ENCODE assay signal across 1 cellular context in the genomic region with DNA sequence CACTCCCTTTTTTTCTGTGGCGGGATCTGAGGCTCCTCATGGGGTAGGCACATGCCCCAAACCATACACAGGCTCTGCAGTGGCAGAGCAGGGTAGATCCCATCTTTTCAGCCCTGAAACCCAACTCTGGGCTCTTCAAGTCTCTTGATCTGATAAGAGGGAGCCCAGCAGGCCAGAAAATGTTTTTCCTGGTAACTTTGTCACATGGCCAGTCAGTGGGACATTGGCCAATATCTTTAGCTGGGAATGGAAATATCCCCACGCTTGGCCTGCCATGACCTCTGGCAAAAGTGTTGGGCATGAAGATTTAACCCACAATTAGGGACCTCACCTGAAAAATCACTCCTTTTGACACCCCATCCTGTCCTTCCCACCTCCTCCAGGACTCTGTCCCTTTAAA.
TF ChIP-seq lines count a peak whose summit lies in the region.

No MANE protein-coding gene starts in this region.

TF ChIP-seq in K562, 482 proteins besides CTCF, POLR2A, EP300 and RAD21 (continued from another document):
- TF ChIP-seq RREB1 (CRISPR knock-in tag; IDR thresholded peaks at IDR 0.05): no peak
- no peak for TF ChIP-seq SETDB1 (IDR thresholded peaks at IDR 0.05; ENCODE audit: low read length)
- TF ChIP-seq NFXL1 (CRISPR knock-in tag; IDR thresholded peaks at IDR 0.05): no peak
- TF ChIP-seq RBM25 (IDR thresholded peaks at IDR 0.05; ENCODE audit: low read depth, low read length, severe bottlenecking): no peak
- no peak for TF ChIP-seq MTA1 (IDR thresholded peaks at IDR 0.05; ENCODE audit: borderline replicate concordance)
- TF ChIP-seq, protein P1, sequence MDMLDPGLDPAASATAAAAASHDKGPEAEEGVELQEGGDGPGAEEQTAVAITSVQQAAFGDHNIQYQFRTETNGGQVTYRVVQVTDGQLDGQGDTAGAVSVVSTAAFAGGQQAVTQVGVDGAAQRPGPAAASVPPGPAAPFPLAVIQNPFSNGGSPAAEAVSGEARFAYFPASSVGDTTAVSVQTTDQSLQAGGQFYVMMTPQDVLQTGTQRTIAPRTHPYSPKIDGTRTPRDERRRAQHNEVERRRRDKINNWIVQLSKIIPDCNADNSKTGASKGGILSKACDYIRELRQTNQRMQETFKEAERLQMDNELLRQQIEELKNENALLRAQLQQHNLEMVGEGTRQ (CRISPR knock-in tag; IDR thresholded peaks at IDR 0.05): peak; percentile 59
- TF ChIP-seq BMI1 (IDR thresholded peaks at IDR 0.05; ENCODE audit: low read length): no peak
- no peak for TF ChIP-seq NFATC3 (IDR thresholded peaks at IDR 0.05)
- no peak for TF ChIP-seq ZNF589 (CRISPR knock-in tag; IDR thresholded peaks at IDR 0.05; ENCODE audit: low read depth)
- no peak for TF ChIP-seq CEBPG (CRISPR knock-in tag; IDR thresholded peaks at IDR 0.05)
- peak; percentile 37 to 73; a peak in 2 of 4 replicates for TF ChIP-seq CEBPG (tag; conservative IDR thresholded peaks at IDR 0.05 in 1 of 2, IDR thresholded peaks at IDR 0.05 in 1 of 2)
- no peak for TF ChIP-seq NCOA4 (IDR thresholded peaks at IDR 0.05; ENCODE audit: partially characterized antibody)
- no peak for TF ChIP-seq ZFP91 (CRISPR knock-in tag; IDR thresholded peaks at IDR 0.05)
- no peak for TF ChIP-seq DMBX1 (CRISPR knock-in tag; IDR thresholded peaks at IDR 0.05; ENCODE audit: borderline replicate concordance)
- no peak for TF ChIP-seq XRCC5 (IDR thresholded peaks at IDR 0.05; ENCODE audit: low read depth, low read length)
- TF ChIP-seq, protein P2, sequence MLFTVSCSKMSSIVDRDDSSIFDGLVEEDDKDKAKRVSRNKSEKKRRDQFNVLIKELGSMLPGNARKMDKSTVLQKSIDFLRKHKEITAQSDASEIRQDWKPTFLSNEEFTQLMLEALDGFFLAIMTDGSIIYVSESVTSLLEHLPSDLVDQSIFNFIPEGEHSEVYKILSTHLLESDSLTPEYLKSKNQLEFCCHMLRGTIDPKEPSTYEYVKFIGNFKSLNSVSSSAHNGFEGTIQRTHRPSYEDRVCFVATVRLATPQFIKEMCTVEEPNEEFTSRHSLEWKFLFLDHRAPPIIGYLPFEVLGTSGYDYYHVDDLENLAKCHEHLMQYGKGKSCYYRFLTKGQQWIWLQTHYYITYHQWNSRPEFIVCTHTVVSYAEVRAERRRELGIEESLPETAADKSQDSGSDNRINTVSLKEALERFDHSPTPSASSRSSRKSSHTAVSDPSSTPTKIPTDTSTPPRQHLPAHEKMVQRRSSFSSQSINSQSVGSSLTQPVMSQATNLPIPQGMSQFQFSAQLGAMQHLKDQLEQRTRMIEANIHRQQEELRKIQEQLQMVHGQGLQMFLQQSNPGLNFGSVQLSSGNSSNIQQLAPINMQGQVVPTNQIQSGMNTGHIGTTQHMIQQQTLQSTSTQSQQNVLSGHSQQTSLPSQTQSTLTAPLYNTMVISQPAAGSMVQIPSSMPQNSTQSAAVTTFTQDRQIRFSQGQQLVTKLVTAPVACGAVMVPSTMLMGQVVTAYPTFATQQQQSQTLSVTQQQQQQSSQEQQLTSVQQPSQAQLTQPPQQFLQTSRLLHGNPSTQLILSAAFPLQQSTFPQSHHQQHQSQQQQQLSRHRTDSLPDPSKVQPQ (CRISPR knock-in tag; IDR thresholded peaks at IDR 0.05; ENCODE audit: borderline replicate concordance): no peak
- TF ChIP-seq ZNF77 (CRISPR knock-in tag; IDR thresholded peaks at IDR 0.05): no peak
- TF ChIP-seq CEBPB (tag; IDR thresholded peaks at IDR 0.05): 0 out of 2 replicates have a peak, but pooled peaks have one; percentile 50
- no peak for TF ChIP-seq STAG1 (CRISPR knock-in tag; IDR thresholded peaks at IDR 0.05; ENCODE audit: borderline replicate concordance)
- no peak for TF ChIP-seq THAP7 (CRISPR knock-in tag; IDR thresholded peaks at IDR 0.05)
- TF ChIP-seq, protein P3, sequence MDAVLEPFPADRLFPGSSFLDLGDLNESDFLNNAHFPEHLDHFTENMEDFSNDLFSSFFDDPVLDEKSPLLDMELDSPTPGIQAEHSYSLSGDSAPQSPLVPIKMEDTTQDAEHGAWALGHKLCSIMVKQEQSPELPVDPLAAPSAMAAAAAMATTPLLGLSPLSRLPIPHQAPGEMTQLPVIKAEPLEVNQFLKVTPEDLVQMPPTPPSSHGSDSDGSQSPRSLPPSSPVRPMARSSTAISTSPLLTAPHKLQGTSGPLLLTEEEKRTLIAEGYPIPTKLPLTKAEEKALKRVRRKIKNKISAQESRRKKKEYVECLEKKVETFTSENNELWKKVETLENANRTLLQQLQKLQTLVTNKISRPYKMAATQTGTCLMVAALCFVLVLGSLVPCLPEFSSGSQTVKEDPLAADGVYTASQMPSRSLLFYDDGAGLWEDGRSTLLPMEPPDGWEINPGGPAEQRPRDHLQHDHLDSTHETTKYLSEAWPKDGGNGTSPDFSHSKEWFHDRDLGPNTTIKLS (IDR thresholded peaks at IDR 0.05; ENCODE audit: borderline replicate concordance, low read depth): no peak
- no peak for TF ChIP-seq ZZZ3 (IDR thresholded peaks at IDR 0.05)
- no peak for TF ChIP-seq ZNF263 (CRISPR knock-in tag; IDR thresholded peaks at IDR 0.05; ENCODE audit: borderline replicate concordance)
- no peak for TF ChIP-seq EGR1 (conservative IDR thresholded peaks at IDR 0.05)
- TF ChIP-seq, protein P4, sequence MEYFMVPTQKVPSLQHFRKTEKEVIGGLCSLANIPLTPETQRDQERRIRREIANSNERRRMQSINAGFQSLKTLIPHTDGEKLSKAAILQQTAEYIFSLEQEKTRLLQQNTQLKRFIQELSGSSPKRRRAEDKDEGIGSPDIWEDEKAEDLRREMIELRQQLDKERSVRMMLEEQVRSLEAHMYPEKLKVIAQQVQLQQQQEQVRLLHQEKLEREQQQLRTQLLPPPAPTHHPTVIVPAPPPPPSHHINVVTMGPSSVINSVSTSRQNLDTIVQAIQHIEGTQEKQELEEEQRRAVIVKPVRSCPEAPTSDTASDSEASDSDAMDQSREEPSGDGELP (CRISPR knock-in tag; IDR thresholded peaks at IDR 0.05; ENCODE audit: borderline replicate concordance): no peak
- TF ChIP-seq EWSR1 (IDR thresholded peaks at IDR 0.05; ENCODE audit: borderline replicate concordance, low read depth, partially characterized antibody): no peak
